8 cellular contexts compared by ENCODE assay signal in genomic region chr21:46323227-46323709, GRCh38. TPM values are rescaled to one million over a fixed set of nuclear protein-coding genes. Genes with fewer than 3 reads are reported as not detected.
DNase-seq lines count a peak whose midpoint lies in the region; ATAC-seq and TF ChIP-seq lines count a peak whose summit lies in the region.

No MANE protein-coding gene starts in this region.

- peaks cover 9 to 23% of the 10 kb centered on the region in 2 donors for H3K4me1 ChIP-seq in thyroid gland

- no peaks in the 10 kb centered on the region for H3K27me3 Mint-ChIP-seq in activated T-cell treated with anti-CD3 and anti-CD28 coated beads, Interleukin-2, amount 50 U/mL, for 4 hours (ENCODE audit: low read depth)
- H3K27me3 Mint-ChIP-seq in activated naive CD8-positive, alpha-beta T cell treated with anti-CD3 and anti-CD28 coated beads for 36 hours, result no peaks in the 10 kb centered on the region

- 0 to 1% methylated on average over 25 to 26 of the region's 34 CpGs for whole genome bisulfite sequencing in thyroid gland, 2 donors

- intact Hi-C loops in thyroid gland (cut with DNase I) (loop anchor here (5.0 kb wide), 1 partner anchor 36 kb away; the partner anchor contains the start of genes MCM3AP and YBEY), left colon (cut with DNase I, micrococcal nuclease) (no loop called here)

- peak overlapping the region; percentile 92 for H3K4me3 Mint-ChIP-seq in activated T-cell treated with anti-CD3 and anti-CD28 coated beads, Interleukin-2, amount 50 U/mL, for 4 hours
- H3K4me3 Mint-ChIP-seq in activated naive CD8-positive, alpha-beta T cell treated with anti-CD3 and anti-CD28 coated beads for 36 hours, result peak overlapping the region; percentile 92

- H3K4me1 Mint-ChIP-seq in activated T-cell treated with anti-CD3 and anti-CD28 coated beads, Interleukin-2, amount 50 U/mL, for 4 hours (ENCODE audit: low read depth), result peaks cover 35% of the 10 kb centered on the region
- H3K4me1 Mint-ChIP-seq in activated naive CD8-positive, alpha-beta T cell treated with anti-CD3 and anti-CD28 coated beads for 36 hours, result peaks cover 28% of the 10 kb centered on the region

- no peaks in the 10 kb centered on the region for H3K9me3 Mint-ChIP-seq in activated T-cell treated with anti-CD3 and anti-CD28 coated beads, Interleukin-2, amount 50 U/mL, for 4 hours
- H3K9me3 Mint-ChIP-seq in activated naive CD8-positive, alpha-beta T cell treated with anti-CD3 and anti-CD28 coated beads for 36 hours, result no peaks in the 10 kb centered on the region

- no peak overlapping the region for H3K27ac ChIP-seq in thyroid gland

- TF ChIP-seq CTCF in kidney epithelial cell (IDR thresholded peaks at IDR 0.05; ENCODE audit: insufficient read depth, low read length, poor library complexity, severe bottlenecking), result no peak
- TF ChIP-seq CTCF in thyroid gland (IDR thresholded peaks at IDR 0.05), result no peak

- H3K27me3 ChIP-seq in kidney epithelial cell (ENCODE audit: control insufficient read depth, insufficient read depth, low read length) (no peaks in the 10 kb centered on the region), thyroid gland (no peaks in the 10 kb centered on the region)

- H3K36me3 ChIP-seq in kidney epithelial cell (ENCODE audit: control insufficient read depth, insufficient read depth, low read length) (no peaks in the 10 kb centered on the region), thyroid gland (no peaks in the 10 kb centered on the region)

- peak overlapping the region; percentile 93 for H3K27ac Mint-ChIP-seq in activated naive CD8-positive, alpha-beta T cell treated with anti-CD3 and anti-CD28 coated beads for 36 hours

- peaks cover 3% of the 10 kb centered on the region for H3K36me3 Mint-ChIP-seq in activated T-cell treated with anti-CD3 and anti-CD28 coated beads, Interleukin-2, amount 50 U/mL, for 4 hours (ENCODE audit: insufficient read depth)
- peaks cover 39% of the 10 kb centered on the region for H3K36me3 Mint-ChIP-seq in activated naive CD8-positive, alpha-beta T cell treated with anti-CD3 and anti-CD28 coated beads for 36 hours

- DNase-seq in activated T-cell treated with anti-CD3 and anti-CD28 coated beads, Interleukin-2, amount 50 U/mL, for 4 hours, result no peak
- no peak for DNase-seq in activated T-cell treated with anti-CD3 and anti-CD28 coated beads, Interleukin-2, amount 50 U/mL, for 1 hour
- DNase-seq in activated naive CD8-positive, alpha-beta T cell treated with anti-CD3 and anti-CD28 coated beads for 36 hours, result no peak
- no peak for DNase-seq in kidney epithelial cell (ENCODE audit: low read depth)
- no peak for DNase-seq in thyroid gland
- no peak for DNase-seq in left colon
- no peak for DNase-seq in AG08396 (ENCODE audit: low spot score)

- TF ChIP-seq POLR2A in thyroid gland (IDR thresholded peaks at IDR 0.05), result no peak

- peak; percentile 2 to 3 for ATAC-seq in activated T-cell treated with anti-CD3 and anti-CD28 coated beads, Interleukin-2, amount 50 U/mL, for 4 hours
- ATAC-seq in HG03342 (IDR thresholded peaks at IDR 0.05; ENCODE audit: unreplicated experiment) (peak; percentile 11), left colon (no peak)

- no peaks in the 10 kb centered on the region for H3K9me3 ChIP-seq in thyroid gland

- peak overlapping the region; percentile 85 for H3K4me3 ChIP-seq in kidney epithelial cell (ENCODE audit: low read depth, low read length)
- peak overlapping the region; percentile 37 to 98 (median 64) for H3K4me3 ChIP-seq in thyroid gland (replicated peaks in 1 of 3)

RNA-seq across cellular contexts. Expression of gene C21orf58, which starts 0.4 kb away (rescaled TPM):
- total RNA-seq in activated T-cell treated with anti-CD3 and anti-CD28 coated beads, Interleukin-2, amount 50 U/mL, for 4 hours, result 1 to 10 TPM; 3.6 to 3.9 (median 3.7) TPM
- 10 to 100 TPM; 16.5 to 17.0 TPM for total RNA-seq in activated naive CD8-positive, alpha-beta T cell treated with anti-CD3 and anti-CD28 coated beads for 36 hours
- total RNA-seq in kidney epithelial cell (1.5 and 2.5 TPM in 2 replicates), thyroid gland (1 to 10 TPM in 3 of 4 donors, under 1 TPM in 1; 0.89 to 2.2 (median 1.7) TPM), left colon (1 to 10 TPM; 4.6 to 9.8 TPM)

RNA-seq across cellular contexts. Expression of gene PCNT, which starts 0.7 kb away (rescaled TPM):
- 10 to 100 TPM; 29.4 to 33.1 (median 31.0) TPM for total RNA-seq in activated T-cell treated with anti-CD3 and anti-CD28 coated beads, Interleukin-2, amount 50 U/mL, for 4 hours
- total RNA-seq in activated naive CD8-positive, alpha-beta T cell treated with anti-CD3 and anti-CD28 coated beads for 36 hours, result 10 to 100 TPM; 49.4 to 53.4 TPM
- 21.6 and 22.2 TPM in 2 replicates for total RNA-seq in kidney epithelial cell
- total RNA-seq in thyroid gland, result 10 to 100 TPM; 23.9 to 36.6 (median 33.2) TPM
- 10 to 100 TPM; 17.6 to 28.8 TPM for total RNA-seq in left colon

RNA-seq across cellular contexts. Expression of gene YBEY, which starts 37.1 kb away (rescaled TPM):
- 10 to 100 TPM; 20.5 to 21.8 (median 20.9) TPM for total RNA-seq in activated T-cell treated with anti-CD3 and anti-CD28 coated beads, Interleukin-2, amount 50 U/mL, for 4 hours
- total RNA-seq in activated naive CD8-positive, alpha-beta T cell treated with anti-CD3 and anti-CD28 coated beads for 36 hours, result 10 to 100 TPM; 12.1 to 14.3 TPM
- total RNA-seq in kidney epithelial cell (19.4 and 23.7 TPM in 2 replicates), thyroid gland (10 to 100 TPM; 12.6 to 25.4 (median 21.0) TPM), left colon (10 to 100 TPM; 19.6 to 25.7 TPM)

RNA-seq across cellular contexts. Expression of gene MCM3AP, which starts 37.9 kb away (rescaled TPM):
- 100 to 1,000 TPM; 134 to 144 (median 140) TPM for total RNA-seq in activated T-cell treated with anti-CD3 and anti-CD28 coated beads, Interleukin-2, amount 50 U/mL, for 4 hours
- total RNA-seq in activated naive CD8-positive, alpha-beta T cell treated with anti-CD3 and anti-CD28 coated beads for 36 hours, result 100 to 1,000 TPM; 112 to 117 TPM
- total RNA-seq in kidney epithelial cell (63.7 and 81.6 TPM in 2 replicates), thyroid gland (100 to 1,000 TPM in 1 of 4 donors, 10 to 100 TPM in 3; 65.7 to 116 (median 81.0) TPM), left colon (10 to 100 TPM; 90.6 to 94.3 TPM)
